ENCODE assay signal across 1 cellular context in the genomic region with DNA sequence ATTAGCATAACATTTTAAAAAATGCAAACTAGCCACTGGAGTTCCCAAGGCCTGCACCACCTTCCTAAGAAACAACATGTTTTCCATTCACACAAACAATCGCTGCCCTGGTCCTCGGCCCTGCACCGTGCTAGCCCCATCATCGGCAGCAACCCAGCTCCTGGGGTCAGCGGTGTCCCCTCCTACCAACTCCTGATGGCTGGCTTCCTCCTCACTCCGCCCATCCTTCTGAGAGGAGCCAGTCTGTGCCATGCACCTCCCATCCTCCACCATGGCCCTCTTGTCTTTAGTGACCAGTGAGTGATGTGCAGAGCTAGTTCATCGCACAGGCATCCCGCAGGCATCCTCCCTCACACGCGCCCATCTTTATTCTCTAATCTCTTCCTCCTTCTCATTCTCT.
TF ChIP-seq lines count a peak whose summit lies in the region.

No MANE protein-coding gene starts in this region.

TF ChIP-seq in IMR-90, 13 proteins besides CTCF, POLR2A, EP300 and RAD21 (continued from another document):
- TF ChIP-seq, protein P1, sequence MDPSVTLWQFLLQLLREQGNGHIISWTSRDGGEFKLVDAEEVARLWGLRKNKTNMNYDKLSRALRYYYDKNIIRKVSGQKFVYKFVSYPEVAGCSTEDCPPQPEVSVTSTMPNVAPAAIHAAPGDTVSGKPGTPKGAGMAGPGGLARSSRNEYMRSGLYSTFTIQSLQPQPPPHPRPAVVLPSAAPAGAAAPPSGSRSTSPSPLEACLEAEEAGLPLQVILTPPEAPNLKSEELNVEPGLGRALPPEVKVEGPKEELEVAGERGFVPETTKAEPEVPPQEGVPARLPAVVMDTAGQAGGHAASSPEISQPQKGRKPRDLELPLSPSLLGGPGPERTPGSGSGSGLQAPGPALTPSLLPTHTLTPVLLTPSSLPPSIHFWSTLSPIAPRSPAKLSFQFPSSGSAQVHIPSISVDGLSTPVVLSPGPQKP (IDR thresholded peaks at IDR 0.05; ENCODE audit: borderline replicate concordance, low read depth, low read length) = no peak
- TF ChIP-seq SMC3 (IDR thresholded peaks at IDR 0.05; ENCODE audit: low read depth, low read length) = no peak
- TF ChIP-seq BHLHE40 (IDR thresholded peaks at IDR 0.05; ENCODE audit: low read depth, low read length) = no peak
- no peak for TF ChIP-seq RFX5 (IDR thresholded peaks at IDR 0.05; ENCODE audit: low read depth, low read length)
- no peak for TF ChIP-seq MAFK (IDR thresholded peaks at IDR 0.05; ENCODE audit: low read depth, low read length)
- TF ChIP-seq FOS (IDR thresholded peaks at IDR 0.05; ENCODE audit: low read depth, low read length) = no peak
- TF ChIP-seq RCOR1 (IDR thresholded peaks at IDR 0.05; ENCODE audit: insufficient replicate concordance, low read length) = no peak
- TF ChIP-seq CEBPB (IDR thresholded peaks at IDR 0.05; ENCODE audit: low read depth, low read length) = no peak
